ENCODE assay signal across 8 cellular contexts in the genomic region with DNA sequence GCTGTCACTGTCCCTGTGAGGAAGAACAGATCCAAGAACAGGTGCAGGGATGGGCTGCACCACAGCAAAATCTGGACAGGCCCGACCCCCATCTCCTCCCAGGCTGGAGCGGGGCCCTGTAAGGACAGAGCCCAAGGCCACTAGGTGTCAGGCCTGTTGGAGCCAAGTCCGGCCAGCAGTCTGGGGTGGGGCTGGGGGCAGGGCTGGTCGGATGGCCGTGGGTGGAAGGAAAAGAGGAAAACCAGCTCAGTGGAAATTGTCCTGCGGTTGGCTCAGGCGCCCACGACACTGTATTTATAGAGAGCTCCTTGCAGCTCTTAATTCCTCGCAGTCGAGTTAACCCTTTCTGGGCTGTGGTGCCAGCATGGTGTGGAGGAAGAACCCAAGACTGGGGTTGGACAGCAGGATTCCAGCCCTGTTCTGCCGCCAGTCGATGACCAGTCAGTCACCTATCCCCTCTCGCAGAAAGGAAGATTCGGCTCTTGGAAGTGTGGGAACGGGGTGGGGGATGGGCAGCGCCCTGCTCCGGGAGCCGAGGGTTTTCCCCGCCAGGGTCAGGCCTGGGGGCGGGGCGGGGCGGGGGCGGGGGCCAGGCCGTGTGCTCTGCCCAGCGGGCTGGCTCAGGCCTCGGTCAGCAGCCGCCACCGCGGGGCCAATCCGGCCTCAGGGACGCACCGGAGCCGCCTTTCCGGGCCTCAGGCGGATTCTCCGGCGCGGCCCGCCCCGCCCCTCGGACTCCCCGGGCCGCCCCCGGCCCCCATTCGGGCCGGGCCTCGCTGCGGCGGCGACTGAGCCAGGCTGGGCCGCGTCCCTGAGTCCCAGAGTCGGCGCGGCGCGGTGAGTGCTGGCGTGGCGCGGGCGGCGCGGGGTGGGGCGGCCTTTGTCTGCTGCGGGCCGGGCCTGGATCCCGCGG. TPM values are rescaled to one million over a fixed set of nuclear protein-coding genes. Genes with fewer than 3 reads are reported as not detected.
DNase-seq lines count a peak whose midpoint lies in the region; ATAC-seq, FAIRE-seq and TF ChIP-seq lines count a peak whose summit lies in the region.

A gene (plus strand): TSS at position 760 of the 913 bp plus-strand sequence. CDS start 15,257 bp downstream, outside the sequence.

- 3% methylated on average over 16 of the region's 68 CpGs for WGBS in K562 (ENCODE audit: insufficient coverage, low coverage, missing lambda C conversion rate)

- H3K79me2 ChIP-seq in K562 (ENCODE audit: control insufficient read depth, insufficient read depth, low read length), result no peaks in the 10 kb centered on the region

- no peaks in the 10 kb centered on the region for H3K36me3 ChIP-seq in ES-I3 (ENCODE audit: insufficient read depth, low read length)
- H3K36me3 ChIP-seq in K562 (ENCODE audit: control insufficient read depth, insufficient read depth, low read length), result no peaks in the 10 kb centered on the region

- TF ChIP-seq CTCF in 22Rv1 (IDR thresholded peaks at IDR 0.05) (peak; percentile 21; the same call in 1 of the 2 replicates), K562 (IDR thresholded peaks at IDR 0.05 in 2 of 3, conservative IDR thresholded peaks at IDR 0.05 in 1 of 3; ENCODE audit: insufficient read depth in 2 of 3, low read depth in 1 of 3, low read length in 3 of 3) (peak; percentile 27 to 42 (median 39); a peak in 5 of 6 replicates)

- intact Hi-C loops in K562 (cut with micrococcal nuclease) (no loop called here), posterior cingulate gyrus (cut with DNase I) (loop anchor here (5.0 kb wide), 1 partner anchor 47 kb away; no protein-coding TSS in a partner anchor)

- H2AFZ ChIP-seq in K562 (ENCODE audit: low read depth, low read length), result peak within 1 kb of the TSS; percentile 72

- CTCF ChIA-PET in K562 (lab: Yijun Ruan, JAX; ENCODE audit: low intra/inter-chr PET ratio), result interaction anchor here (1.4 kb wide), 1 partner anchor 47 kb away, joined by 5 read pairs; no protein-coding TSS in a partner anchor

- peak; percentile 26 for FAIRE-seq in K562 (lab: Jason Lieb, UNC)

- TF ChIP-seq RAD21 in K562 (CRISPR knock-in tag; conservative IDR thresholded peaks at IDR 0.05 in 1 of 2, IDR thresholded peaks at IDR 0.05 in 1 of 2), result peak; percentile 31 to 53

- in situ Hi-C loops in K562 (cut with MboI), result no loop called here

- TF ChIP-seq EP300 in K562 (IDR thresholded peaks at IDR 0.05; ENCODE audit: low read length), result no peak

- no peaks in the 10 kb centered on the region for H3K9me1 ChIP-seq in K562 (ENCODE audit: control insufficient read depth, insufficient read depth, low read length)

- ATAC-seq in K562, result peak; percentile 90
- ATAC-seq in HG02610 (IDR thresholded peaks at IDR 0.05; ENCODE audit: unreplicated experiment), result no peak
- ATAC-seq in GM21825 (IDR thresholded peaks at IDR 0.05; ENCODE audit: unreplicated experiment), result no peak

- TF ChIP-seq POLR2A in K562 (conservative IDR thresholded peaks at IDR 0.05), result no peak

- DNase-seq in NCI-H526 treated with DMSO at 0.1 percent for 48 hours (lab: John Stamatoyannopoulos, UW) (peak; percentile 22), K562 (ENCODE audit: extremely low read depth in 1 of 4, low spot score in 3 of 4) (peak; percentile 59 to 89 (median 79)), hepatic stellate cell (ENCODE audit: low spot score) (peak; percentile 81), posterior cingulate gyrus (peak; percentile 43 to 93 (median 63))

- H3K4me3 ChIP-seq in K562, result peak within 1 kb of the TSS; percentile 36

- POLR2A ChIA-PET in K562 (lab: Yijun Ruan, JAX), result no interaction called here

- H3K27me3 ChIP-seq in K562 (ENCODE audit: control insufficient read depth in 2 of 2, insufficient read depth in 2 of 2, low read length in 2 of 2), result peaks cover 19 to 39% of the 10 kb centered on the region in 2 experiments; a peak in 4 of 5 replicates

- H3K4me2 ChIP-seq in K562 (ENCODE audit: insufficient read depth, low read length), result peak within 1 kb of the TSS; percentile 77

- H3K4me1 ChIP-seq in ES-I3 (ENCODE audit: insufficient read depth, low read length) (peaks cover 47% of the 10 kb centered on the region), K562 (replicated peaks in 1 of 2; ENCODE audit: control insufficient read depth in 2 of 2, insufficient read depth in 2 of 2, low read length in 2 of 2) (peaks cover 5 to 16% of the 10 kb centered on the region in 2 experiments; a peak in 4 of 5 replicates)

- H4K20me1 ChIP-seq in K562 (replicated peaks; ENCODE audit: control insufficient read depth, insufficient read depth, low read length), result peaks cover 11% of the 10 kb centered on the region

- no TSS peak for BruUV-seq in K562 (replicated peaks; lab: Mats Ljungman, UMichigan)

- H3K27ac ChIP-seq in 22Rv1 (peak within 1 kb of the TSS; percentile 73), K562 (ENCODE audit: extremely low read depth, low read depth, low read length) (no peak within 1 kb of the TSS)

- H3K9me3 ChIP-seq in ES-I3 (ENCODE audit: control insufficient read depth, insufficient read depth, low read length), result no peaks in the 10 kb centered on the region
- no peaks in the 10 kb centered on the region for H3K9me3 ChIP-seq in K562 (replicated peaks; ENCODE audit: control insufficient read depth, insufficient read depth, low read depth, low read length)

- peak within 1 kb of the TSS; percentile 79 for H3K9ac ChIP-seq in ES-I3 (ENCODE audit: low read depth, low read length)
- peak within 1 kb of the TSS in 1 of 2 experiments; percentile 76; a peak in 3 of 4 replicates for H3K9ac ChIP-seq in K562 (ENCODE audit: insufficient read depth in 1 of 2, low read depth in 2 of 2, low read length in 2 of 2)

TF ChIP-seq in K562, 482 proteins besides CTCF, POLR2A, EP300 and RAD21 (continues in another document):
- no peak for TF ChIP-seq ZNF507 (tag; conservative IDR thresholded peaks at IDR 0.05)
- TF ChIP-seq XRCC5 (IDR thresholded peaks at IDR 0.05; ENCODE audit: low read depth, low read length), result no peak
- no peak for TF ChIP-seq KAT8 (IDR thresholded peaks at IDR 0.05; ENCODE audit: low read depth)
- TF ChIP-seq NFRKB (IDR thresholded peaks at IDR 0.05; ENCODE audit: low read depth), result no peak
- TF ChIP-seq, protein P1, sequence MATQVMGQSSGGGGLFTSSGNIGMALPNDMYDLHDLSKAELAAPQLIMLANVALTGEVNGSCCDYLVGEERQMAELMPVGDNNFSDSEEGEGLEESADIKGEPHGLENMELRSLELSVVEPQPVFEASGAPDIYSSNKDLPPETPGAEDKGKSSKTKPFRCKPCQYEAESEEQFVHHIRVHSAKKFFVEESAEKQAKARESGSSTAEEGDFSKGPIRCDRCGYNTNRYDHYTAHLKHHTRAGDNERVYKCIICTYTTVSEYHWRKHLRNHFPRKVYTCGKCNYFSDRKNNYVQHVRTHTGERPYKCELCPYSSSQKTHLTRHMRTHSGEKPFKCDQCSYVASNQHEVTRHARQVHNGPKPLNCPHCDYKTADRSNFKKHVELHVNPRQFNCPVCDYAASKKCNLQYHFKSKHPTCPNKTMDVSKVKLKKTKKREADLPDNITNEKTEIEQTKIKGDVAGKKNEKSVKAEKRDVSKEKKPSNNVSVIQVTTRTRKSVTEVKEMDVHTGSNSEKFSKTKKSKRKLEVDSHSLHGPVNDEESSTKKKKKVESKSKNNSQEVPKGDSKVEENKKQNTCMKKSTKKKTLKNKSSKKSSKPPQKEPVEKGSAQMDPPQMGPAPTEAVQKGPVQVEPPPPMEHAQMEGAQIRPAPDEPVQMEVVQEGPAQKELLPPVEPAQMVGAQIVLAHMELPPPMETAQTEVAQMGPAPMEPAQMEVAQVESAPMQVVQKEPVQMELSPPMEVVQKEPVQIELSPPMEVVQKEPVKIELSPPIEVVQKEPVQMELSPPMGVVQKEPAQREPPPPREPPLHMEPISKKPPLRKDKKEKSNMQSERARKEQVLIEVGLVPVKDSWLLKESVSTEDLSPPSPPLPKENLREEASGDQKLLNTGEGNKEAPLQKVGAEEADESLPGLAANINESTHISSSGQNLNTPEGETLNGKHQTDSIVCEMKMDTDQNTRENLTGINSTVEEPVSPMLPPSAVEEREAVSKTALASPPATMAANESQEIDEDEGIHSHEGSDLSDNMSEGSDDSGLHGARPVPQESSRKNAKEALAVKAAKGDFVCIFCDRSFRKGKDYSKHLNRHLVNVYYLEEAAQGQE (CRISPR knock-in tag; IDR thresholded peaks at IDR 0.05; ENCODE audit: low read depth), result no peak
- no peak for TF ChIP-seq MAFF (IDR thresholded peaks at IDR 0.05; ENCODE audit: low read length)
- TF ChIP-seq, protein P2, sequence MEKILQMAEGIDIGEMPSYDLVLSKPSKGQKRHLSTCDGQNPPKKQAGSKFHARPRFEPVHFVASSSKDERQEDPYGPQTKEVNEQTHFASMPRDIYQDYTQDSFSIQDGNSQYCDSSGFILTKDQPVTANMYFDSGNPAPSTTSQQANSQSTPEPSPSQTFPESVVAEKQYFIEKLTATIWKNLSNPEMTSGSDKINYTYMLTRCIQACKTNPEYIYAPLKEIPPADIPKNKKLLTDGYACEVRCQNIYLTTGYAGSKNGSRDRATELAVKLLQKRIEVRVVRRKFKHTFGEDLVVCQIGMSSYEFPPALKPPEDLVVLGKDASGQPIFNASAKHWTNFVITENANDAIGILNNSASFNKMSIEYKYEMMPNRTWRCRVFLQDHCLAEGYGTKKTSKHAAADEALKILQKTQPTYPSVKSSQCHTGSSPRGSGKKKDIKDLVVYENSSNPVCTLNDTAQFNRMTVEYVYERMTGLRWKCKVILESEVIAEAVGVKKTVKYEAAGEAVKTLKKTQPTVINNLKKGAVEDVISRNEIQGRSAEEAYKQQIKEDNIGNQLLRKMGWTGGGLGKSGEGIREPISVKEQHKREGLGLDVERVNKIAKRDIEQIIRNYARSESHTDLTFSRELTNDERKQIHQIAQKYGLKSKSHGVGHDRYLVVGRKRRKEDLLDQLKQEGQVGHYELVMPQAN (IDR thresholded peaks at IDR 0.05; ENCODE audit: borderline replicate concordance), result no peak

RNA-seq across cellular contexts. Expression of the gene that starts here (rescaled TPM):
- 6.8 and 14.8 TPM in 2 replicates for total RNA-seq in K562 (2011; cell fraction: chromatin; rRNA removed; ENCODE audit: low replicate concordance)
- 10.3 and 17.2 TPM in 2 replicates for total RNA-seq in K562 (2011; cell fraction: nucleolus; rRNA removed)
- 10.2 and 18.6 TPM in 2 replicates for total RNA-seq in K562 (2011; cell fraction: nucleoplasm; rRNA removed)
- total RNA-seq in K562 (2014; rRNA removed) (1.2 and 2.4 TPM in 2 replicates), K562 (2014; rRNA removed; fragmentation: Illumina TruSeq; extraction: Trizol) (0.83 and 0.95 TPM in 2 replicates), K562 (2015; rRNA removed; fragmentation: Illumina TruSeq; extraction: Trizol) (1.7 and 2.4 TPM in 2 replicates), K562 (2021) (3.6 and 5.1 TPM in 2 replicates)
- polyA plus RNA-seq in K562 (2011; rRNA removed) (2.3 and 7.3 TPM in 2 replicates), K562 (2014; fragmentation: Illumina TruSeq; extraction: Trizol) (3.1 and 4.9 TPM in 2 replicates), K562 (2014; fragmentation: Nextera tagmentation; extraction: Ambion mirVana) (under 1 TPM; 0.11 to 0.29 TPM), K562 (2014; rRNA removed) (2.1 and 2.3 TPM in 2 replicates)
- 3.6 and 4.3 TPM in 2 replicates for polyA plus RNA-seq in K562 (2011; cell fraction: cytosol; rRNA removed)
- polyA plus RNA-seq in K562 (2011; cell fraction: nucleus; rRNA removed), result 9.5 and 13.6 TPM in 2 replicates
- polyA plus RNA-seq in K562 (2012), result 4.8 and 11.7 TPM in 2 replicates
- 1.5 and 3.7 TPM in 2 replicates for polyA minus RNA-seq in K562 (2011; rRNA and poly(A)+ RNA removed)
- 4.5 and 7.6 TPM in 2 replicates for polyA minus RNA-seq in K562 (2011; cell fraction: cytosol; rRNA and poly(A)+ RNA removed)
- polyA minus RNA-seq in K562 (2011; cell fraction: nucleus; rRNA and poly(A)+ RNA removed), result 2.4 and 3.2 TPM in 2 replicates

Comparison
In these comparisons a context has a peak if more than half of its experiments do, and no peak if none do; other contexts are left out.
1. DNase-seq: peak in every context shown above with its lines; median percentile 81 in hepatic stellate cell; 79 in K562; 63 in posterior cingulate gyrus; 22 in NCI-H526 treated with DMSO at 0.1 percent for 48 hours.